ENCODE assay signal across 8 cellular contexts in the genomic region with DNA sequence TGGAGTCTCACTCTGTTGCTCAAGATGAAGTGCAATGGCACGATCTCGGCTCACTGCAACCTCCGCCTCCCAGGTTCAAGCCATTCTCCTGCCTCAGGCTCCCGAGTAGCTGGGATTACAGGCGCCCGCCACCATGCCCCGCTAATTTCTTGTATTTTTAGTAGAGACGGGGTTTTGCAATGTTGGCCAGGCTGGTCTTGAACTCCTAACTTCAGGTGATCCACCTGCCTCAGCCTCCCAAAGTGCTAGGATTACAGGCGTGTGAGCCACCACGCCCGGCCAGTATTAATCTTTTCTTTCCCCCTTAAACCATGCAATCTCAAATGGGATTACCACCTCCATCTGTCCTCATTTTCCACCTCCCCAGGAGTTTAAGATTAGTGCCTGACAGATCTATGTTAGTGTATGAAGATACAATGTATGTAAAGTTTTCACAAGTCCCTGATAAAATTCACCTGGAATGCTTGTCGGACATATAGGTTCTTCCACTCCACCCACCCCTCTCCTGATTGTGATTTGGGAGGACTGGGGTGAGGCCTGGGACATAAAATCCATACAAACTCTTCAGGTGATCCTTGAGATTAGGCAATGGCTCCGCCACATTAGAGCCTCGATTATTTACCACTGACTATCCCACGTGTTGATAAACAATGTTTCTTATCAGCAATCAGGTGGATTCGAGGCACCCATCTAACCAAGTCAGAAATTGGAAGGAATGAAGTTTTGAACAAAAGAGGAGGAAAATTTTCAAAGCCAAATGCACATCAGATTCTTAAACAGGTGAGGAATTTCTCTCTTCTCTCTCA. TPM values are rescaled to one million over a fixed set of nuclear protein-coding genes. Genes with fewer than 3 reads are reported as not detected.
DNase-seq lines count a peak whose midpoint lies in the region; ATAC-seq and TF ChIP-seq lines count a peak whose summit lies in the region.

No MANE protein-coding gene starts in this region.

- no peaks in the 10 kb centered on the region for H3K27me3 ChIP-seq in naive thymus-derived CD4-positive, alpha-beta T cell (ENCODE audit: control insufficient read depth in 2 of 2, insufficient read depth in 2 of 2, low read length in 2 of 2)

- H3K27ac ChIP-seq in KOPT-K1 (ENCODE audit: low read depth, low read length, poor library complexity, severe bottlenecking) = peak overlapping the region; percentile 72
- H3K27ac ChIP-seq in naive thymus-derived CD4-positive, alpha-beta T cell (ENCODE audit: low read depth, low read length) = peak overlapping the region; percentile 77

- no peak for ATAC-seq in naive thymus-derived CD4-positive, alpha-beta T cell
- no peak for ATAC-seq in mucosa of descending colon
- no peak for ATAC-seq in GM18502 (IDR thresholded peaks at IDR 0.05; ENCODE audit: poor library complexity, unreplicated experiment)
- no peak for ATAC-seq in GM18511 (IDR thresholded peaks at IDR 0.05; ENCODE audit: unreplicated experiment)

- H3K9me3 ChIP-seq in KOPT-K1 (ENCODE audit: insufficient read depth, low read length, poor library complexity, severe bottlenecking) (no peaks in the 10 kb centered on the region), mucosa of descending colon (no peaks in the 10 kb centered on the region)
- no peaks in the 10 kb centered on the region for H3K9me3 ChIP-seq in naive thymus-derived CD4-positive, alpha-beta T cell (ENCODE audit: control insufficient read depth in 2 of 3, low read length in 3 of 3)

- peak overlapping the region; percentile 17 to 96 (median 93) for H3K27ac Mint-ChIP-seq in naive thymus-derived CD4-positive, alpha-beta T cell

- H3K4me1 Mint-ChIP-seq in naive thymus-derived CD4-positive, alpha-beta T cell = peaks cover 15 to 62% (median 51%) of the 10 kb centered on the region in 7 donors

- H3K36me3 ChIP-seq in KOPT-K1 (ENCODE audit: insufficient read depth, low read length) = peaks cover 7% of the 10 kb centered on the region; the same call in 1 of the 2 replicates
- H3K36me3 ChIP-seq in naive thymus-derived CD4-positive, alpha-beta T cell (ENCODE audit: control insufficient read depth in 2 of 3, insufficient read depth in 3 of 3, low read length in 3 of 3) = peaks cover 0 to 5% (median 0%) of the 10 kb centered on the region in 3 experiments
- H3K36me3 ChIP-seq in mucosa of descending colon (ENCODE audit: low read depth) = no peaks in the 10 kb centered on the region

- peaks cover 15% of the 10 kb centered on the region in 2 donors for H3K4me1 ChIP-seq in naive thymus-derived CD4-positive, alpha-beta T cell (ENCODE audit: control insufficient read depth in 2 of 2, insufficient read depth in 2 of 2, low read length in 2 of 2)
- H3K4me1 ChIP-seq in mucosa of descending colon (ENCODE audit: low read depth) = peaks cover 25% of the 10 kb centered on the region

- H3K4me3 ChIP-seq in AG09309 (ENCODE audit: control insufficient read depth, low read depth, low read length) (peak overlapping the region; percentile 100), choroid plexus epithelial cell (ENCODE audit: low read depth, low read length) (peak overlapping the region; percentile 99), mucosa of descending colon (no peak overlapping the region)
- H3K4me3 ChIP-seq in naive thymus-derived CD4-positive, alpha-beta T cell (ENCODE audit: low read length) = peak overlapping the region; percentile 85

- peaks cover 0 to 7% (median 0%) of the 10 kb centered on the region in 5 donors for H3K36me3 Mint-ChIP-seq in naive thymus-derived CD4-positive, alpha-beta T cell

- no peaks in the 10 kb centered on the region for H3K9me3 Mint-ChIP-seq in naive thymus-derived CD4-positive, alpha-beta T cell

- DNase-seq in AG09309 (ENCODE audit: low read depth) (no peak), choroid plexus epithelial cell (ENCODE audit: low read depth) (no peak), mucosa of descending colon (no peak), DMS79 treated with DMSO at 0.1 percent for 48 hours (lab: John Stamatoyannopoulos, UW) (no peak)
- no peak for DNase-seq in naive thymus-derived CD4-positive, alpha-beta T cell

- POLR2A ChIA-PET in naive thymus-derived CD4-positive, alpha-beta T cell (lab: Charles Lee) = interaction anchor here (1.8 kb wide), 1 partner anchor 10 kb away, joined by 5 read pairs; no protein-coding TSS in a partner anchor

- intact Hi-C loops in naive thymus-derived CD4-positive, alpha-beta T cell (cut with micrococcal nuclease) = loop anchor here (1.0 to 10.0 kb wide), 19 partner anchors 12 to 931 kb away; a partner anchor contains a TSS
- intact Hi-C loops in mucosa of descending colon (cut with DNase I, micrococcal nuclease) = no loop called here

- TF ChIP-seq CTCF in AG09309 (IDR thresholded peaks at IDR 0.05; ENCODE audit: control insufficient read depth, insufficient read depth, low read depth, low read length, missing control alignments) (no peak), choroid plexus epithelial cell (conservative IDR thresholded peaks at IDR 0.05; ENCODE audit: low read depth, low read length) (no peak), mucosa of descending colon (IDR thresholded peaks at IDR 0.05) (no peak)

- H3K27me3 Mint-ChIP-seq in naive thymus-derived CD4-positive, alpha-beta T cell = no peaks in the 10 kb centered on the region

- peak overlapping the region; percentile 89 to 98 (median 96) for H3K4me3 Mint-ChIP-seq in naive thymus-derived CD4-positive, alpha-beta T cell

- CTCF ChIA-PET in naive thymus-derived CD4-positive, alpha-beta T cell (lab: Charles Lee) = interaction anchor here (0.6 to 1.7 kb wide), 4 partner anchors 8 to 120 kb away, joined by 3 to 5 read pairs (median 4); no protein-coding TSS in a partner anchor

RNA-seq across cellular contexts. Expression of a gene that starts 1.2 kb away (rescaled TPM):
- 10 to 100 TPM; 41.6 to 50.4 (median 47.1) TPM for total RNA-seq in naive thymus-derived CD4-positive, alpha-beta T cell
- 100 to 1,000 TPM; 123 to 130 TPM for polyA plus RNA-seq in naive thymus-derived CD4-positive, alpha-beta T cell
- 10 to 100 TPM; 67.0 to 71.8 (median 68.9) TPM for total RNA-seq in mucosa of descending colon

RNA-seq across cellular contexts. Expression of a gene that starts 58.1 kb away (rescaled TPM):
- total RNA-seq in naive thymus-derived CD4-positive, alpha-beta T cell = 1 to 10 TPM in 3 of 5 experiments, under 1 TPM in 2; 0.81 to 2.9 (median 1.2) TPM
- not detected for polyA plus RNA-seq in naive thymus-derived CD4-positive, alpha-beta T cell
- 1 to 10 TPM in 2 of 3 donors, under 1 TPM in 1; 0.55 to 3.1 (median 1.2) TPM for total RNA-seq in mucosa of descending colon

Comparison
In these comparisons a context has a peak if more than half of its experiments do, and no peak if none do; other contexts are left out.
1. intact Hi-C loops: an anchor here in naive thymus-derived CD4-positive, alpha-beta T cell (1.0 to 10.0 kb wide); none called in mucosa of descending colon.